In the genomic region with DNA sequence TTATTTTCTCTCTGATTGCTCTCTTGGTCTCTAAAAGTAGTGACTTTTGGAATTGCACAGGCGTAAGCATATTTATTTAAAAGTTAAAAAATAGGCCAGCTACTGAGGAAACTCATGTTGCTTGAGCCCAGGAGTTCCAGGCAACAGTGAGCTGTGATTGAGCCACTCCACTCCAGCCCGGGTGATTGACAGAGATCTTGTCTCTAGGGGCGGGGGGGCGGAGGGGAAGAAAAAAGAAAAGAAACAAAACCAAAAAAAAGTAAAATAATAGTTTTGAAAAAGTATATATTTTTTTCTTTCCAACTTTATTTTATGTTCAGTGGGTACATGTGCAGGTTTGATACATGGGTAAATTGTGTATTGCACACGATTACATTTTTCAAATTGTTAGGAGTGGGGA, we compare ENCODE assay signal across 33 cellular contexts.
"Had no signal": no experiment of that assay in that cellular context is flagged by ENCODE, and none has a peak within 500 bp of the region (broad histone marks: within the 10 kb centered on the region; RNA-seq: fewer than 3 reads in every experiment).

No MANE protein-coding gene starts in this region.

- H3K36me3 ChIP-seq: adrenal gland, ascending aorta, brain microvascular endothelial cell, breast epithelium, cardiac muscle cell had no signal

- FAIRE-seq: astrocyte, bronchial epithelial cell had no signal

- H3K27ac ChIP-seq: adrenal gland, ascending aorta, body of pancreas, brain microvascular endothelial cell, breast epithelium, cardiac muscle cell had no signal

- H3K9me3 ChIP-seq: adrenal gland, ascending aorta, body of pancreas, breast epithelium had no signal

- H3K4me3 ChIP-seq: adrenal gland, ascending aorta, body of pancreas, breast epithelium, cardiac muscle cell had no signal

- H3K4me1 ChIP-seq: ascending aorta, body of pancreas, breast epithelium had no signal

- H3K27me3 ChIP-seq: adrenal gland, ascending aorta, body of pancreas, brain microvascular endothelial cell, breast epithelium, cardiac muscle cell had no signal

- ATAC-seq: activated naive CD4-positive, alpha-beta T cell treated with anti-CD3 and anti-CD28 coated beads, Interleukin-2, amount 50 U/mL, for 72 hours; activated naive CD8-positive, alpha-beta T cell treated with anti-CD3 and anti-CD28 coated beads, Interleukin-2, amount 50 U/mL, for 24 hours; activated T-cell treated with anti-CD3 and anti-CD28 coated beads, Interleukin-2, amount 50 U/mL, for 4 hours; activated T-cell treated with anti-CD3 and anti-CD28 coated beads, Interleukin-2, amount 50 U/mL, for 72 hours; activated T-helper 17 cell treated with anti-CD3 and anti-CD28 coated beads, Interleukin-2, amount 50 U/mL, for 72 hours; body of pancreas had no signal

- DNase-seq: activated effector memory CD4-positive, alpha-beta T cell treated with anti-CD3 and anti-CD28 coated beads, Interleukin-2, amount 50 U/mL, for 16 hours; activated effector memory CD4-positive, alpha-beta T cell treated with Interleukin-2 at 50 U/mL for 16 hours; activated gamma-delta T cell; activated gamma-delta T cell treated with Interleukin-2 at 50 U/mL for 16 hours; activated naive CD4-positive, alpha-beta T cell; activated naive CD4-positive, alpha-beta T cell treated with anti-CD3 and anti-CD28 coated beads for 36 hours; activated naive CD4-positive, alpha-beta T cell treated with anti-CD3 and anti-CD28 coated beads, Interleukin-2, amount 10 ng/mL, durations not matched to agents 7 days and 5 days; activated naive CD4-positive, alpha-beta T cell treated with anti-CD3 and anti-CD28 coated beads, Interleukin-2, amount 50 U/mL, for 16 hours; activated naive CD4-positive, alpha-beta T cell treated with Interleukin-2 at 50 U/mL for 16 hours; activated naive CD8-positive, alpha-beta T cell treated with anti-CD3 and anti-CD28 coated beads for 36 hours; activated naive CD8-positive, alpha-beta T cell treated with anti-CD3 and anti-CD28 coated beads, Interleukin-2, amount 10 ng/mL, durations not matched to agents 7 days and 5 days; activated naive CD8-positive, alpha-beta T cell treated with anti-CD3 and anti-CD28 coated beads, Interleukin-2, amount 50 U/mL, for 24 hours; activated T-cell treated with anti-CD3 and anti-CD28 coated beads, Interleukin-2, amount 50 U/mL, for 24 hours; activated T-cell treated with anti-CD3 and anti-CD28 coated beads, Interleukin-2, amount 50 U/mL, for 4 hours; activated T-cell treated with anti-CD3 and anti-CD28 coated beads, Interleukin-2, amount 50 U/mL, for 48 hours; activated T-cell treated with anti-CD3 and anti-CD28 coated beads, Interleukin-2, amount 50 U/mL, for 72 hours; adrenal gland; amniotic stem cell; amygdala; anterior cingulate cortex; aorta; body of pancreas; brain microvascular endothelial cell; caudate nucleus; central memory CD4-positive, alpha-beta T cell; cerebellar nuclear complex had no signal
